Comparison of ENCODE assay signal across 1 cellular context in the genomic region with DNA sequence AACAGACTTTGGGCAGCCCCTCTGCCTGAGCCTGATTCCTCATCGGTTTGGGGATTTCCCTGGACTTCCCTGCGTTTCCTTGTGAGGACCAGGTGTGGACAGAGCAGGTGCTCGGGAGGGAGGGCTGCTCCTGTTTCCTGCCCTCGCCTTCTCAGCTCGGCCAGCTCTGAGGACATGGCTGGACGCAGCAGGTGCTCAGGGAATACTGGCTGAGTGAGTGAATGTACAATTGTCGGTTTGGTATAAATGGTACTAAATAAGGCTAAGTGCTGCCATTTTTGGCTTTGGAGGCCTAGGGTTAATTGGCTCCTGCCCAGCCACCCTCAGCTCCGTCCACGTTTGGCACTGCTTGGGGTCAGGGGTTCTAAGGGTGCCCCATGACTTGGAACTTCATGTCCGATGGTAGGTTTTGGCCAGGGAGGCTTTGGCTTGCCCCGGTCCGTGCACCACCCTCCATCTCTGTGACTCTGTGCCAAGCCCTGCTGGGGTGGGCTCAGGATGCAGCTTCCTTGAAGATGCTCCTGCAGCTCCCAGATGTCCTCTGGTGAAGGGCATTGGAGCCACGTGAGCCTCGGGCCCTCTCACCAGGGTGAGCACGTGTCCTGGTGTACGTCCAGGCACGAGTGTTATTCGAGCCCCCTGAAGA.
TF ChIP-seq lines count a peak whose summit lies in the region.

No MANE protein-coding gene starts in this region.

TF ChIP-seq in SK-N-SH, 30 proteins besides CTCF, POLR2A, EP300 and RAD21 (continued from another document):
- TF ChIP-seq, protein P1, sequence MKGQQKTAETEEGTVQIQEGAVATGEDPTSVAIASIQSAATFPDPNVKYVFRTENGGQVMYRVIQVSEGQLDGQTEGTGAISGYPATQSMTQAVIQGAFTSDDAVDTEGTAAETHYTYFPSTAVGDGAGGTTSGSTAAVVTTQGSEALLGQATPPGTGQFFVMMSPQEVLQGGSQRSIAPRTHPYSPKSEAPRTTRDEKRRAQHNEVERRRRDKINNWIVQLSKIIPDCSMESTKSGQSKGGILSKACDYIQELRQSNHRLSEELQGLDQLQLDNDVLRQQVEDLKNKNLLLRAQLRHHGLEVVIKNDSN (IDR thresholded peaks at IDR 0.05; ENCODE audit: borderline replicate concordance, low read depth): no peak
- TF ChIP-seq GABPA (IDR thresholded peaks at IDR 0.05; ENCODE audit: low read depth) (no peak), NFIC (IDR thresholded peaks at IDR 0.05; ENCODE audit: borderline replicate concordance) (no peak), RCOR1 (IDR thresholded peaks at IDR 0.05; ENCODE audit: low read length) (no peak), YY1 (IDR thresholded peaks at IDR 0.05; ENCODE audit: low read depth) (no peak)
